Comparison of ENCODE assay signal across 3 cellular contexts in genomic region chr5:507986-508575, GRCh38. TPM values are rescaled to one million over a fixed set of nuclear protein-coding genes. Genes with fewer than 3 reads are reported as not detected.
DNase-seq lines count a peak whose midpoint lies in the region; ATAC-seq, FAIRE-seq and TF ChIP-seq lines count a peak whose summit lies in the region.
"Not testable (repeated sequence)": the region's sequence is repeated elsewhere in the genome, so short reads cannot be mapped to it uniquely, and the experiment has no call there.

No MANE protein-coding gene starts in this region.

- not testable (repeated sequence) for H3K36me3 ChIP-seq in astrocyte (ENCODE audit: insufficient read depth, low read length)

- H4K20me1 ChIP-seq in astrocyte (ENCODE audit: insufficient read depth, low read length) = not testable (repeated sequence)

- not testable (repeated sequence) for H3K4me3 Mint-ChIP-seq in astrocyte (ENCODE audit: unreplicated experiment)

- not testable (repeated sequence) for H3K27ac ChIP-seq in astrocyte (ENCODE audit: low read depth, low read length); right cardiac atrium (ENCODE audit: low read length)

- FAIRE-seq in astrocyte (lab: Jason Lieb, UNC) = not testable (repeated sequence)
- FAIRE-seq in urothelium cell line (lab: Jason Lieb, UNC) = peak; percentile 55

- WGBS in right cardiac atrium = 97% methylated on average over 42 of the region's 42 CpGs

- not testable (repeated sequence) for H3K4me2 ChIP-seq in astrocyte (ENCODE audit: low read length)

- H3K9ac ChIP-seq in astrocyte (ENCODE audit: low read length) = not testable (repeated sequence)

- intact Hi-C loops in right cardiac atrium (cut with DNase I) = not testable (repeated sequence)

- H2AFZ ChIP-seq in astrocyte (ENCODE audit: low read depth, low read length) = not testable (repeated sequence)

- H3K27ac Mint-ChIP-seq in astrocyte (ENCODE audit: unreplicated experiment) = peak overlapping the region; percentile 26

- peaks cover 18% of the 10 kb centered on the region for H3K27me3 ChIP-seq in astrocyte (ENCODE audit: insufficient read depth, low read length)
- H3K27me3 ChIP-seq in right cardiac atrium (ENCODE audit: control insufficient read depth, insufficient read depth) = not testable (repeated sequence)

- not testable (repeated sequence) for H3K9me3 ChIP-seq in astrocyte (ENCODE audit: insufficient read depth, low read depth, low read length); right cardiac atrium (ENCODE audit: control insufficient read depth, low read length)

- H3K4me1 Mint-ChIP-seq in astrocyte (ENCODE audit: low read depth, unreplicated experiment) = not testable (repeated sequence)

- not testable (repeated sequence) for ATAC-seq in right cardiac atrium

- not testable (repeated sequence) for H3K4me3 ChIP-seq in astrocyte (ENCODE audit: insufficient read depth, low read depth, low read length); right cardiac atrium (ENCODE audit: low read length)

- H3K27me3 Mint-ChIP-seq in astrocyte (ENCODE audit: low read depth, unreplicated experiment) = peaks cover 43% of the 10 kb centered on the region

- not testable (repeated sequence) for H3K36me3 Mint-ChIP-seq in astrocyte (ENCODE audit: low read depth, unreplicated experiment)

- not testable (repeated sequence) for H3K79me2 ChIP-seq in astrocyte (ENCODE audit: insufficient read depth, low read length)

- H3K4me1 ChIP-seq in astrocyte (ENCODE audit: insufficient read depth, low read length); right cardiac atrium (ENCODE audit: control insufficient read depth, insufficient read depth, low read length): not testable (repeated sequence)

- TF ChIP-seq CTCF in astrocyte (IDR thresholded peaks at IDR 0.05; ENCODE audit: insufficient read depth, low read depth, low read length) = not testable (repeated sequence)

- not testable (repeated sequence) for H3K9me3 Mint-ChIP-seq in astrocyte (ENCODE audit: unreplicated experiment)

- not testable (repeated sequence) for DNase-seq in astrocyte (ENCODE audit: low read depth); urothelium cell line (ENCODE audit: low spot score)
- DNase-seq in right cardiac atrium = peak in 2 of 3 donors; percentile 24 to 54

RNA-seq across cellular contexts. Expression of gene SLC9A3, which starts 16.2 kb away (rescaled TPM):
- total RNA-seq in astrocyte (1.0 and 1.1 TPM in 2 replicates), right cardiac atrium (1 to 10 TPM in 2 of 4 donors, under 1 TPM in 2; 0.94 to 1.1 (median 0.99) TPM)
- polyA plus RNA-seq in right cardiac atrium = 1.1 TPM
